In the genomic region with DNA sequence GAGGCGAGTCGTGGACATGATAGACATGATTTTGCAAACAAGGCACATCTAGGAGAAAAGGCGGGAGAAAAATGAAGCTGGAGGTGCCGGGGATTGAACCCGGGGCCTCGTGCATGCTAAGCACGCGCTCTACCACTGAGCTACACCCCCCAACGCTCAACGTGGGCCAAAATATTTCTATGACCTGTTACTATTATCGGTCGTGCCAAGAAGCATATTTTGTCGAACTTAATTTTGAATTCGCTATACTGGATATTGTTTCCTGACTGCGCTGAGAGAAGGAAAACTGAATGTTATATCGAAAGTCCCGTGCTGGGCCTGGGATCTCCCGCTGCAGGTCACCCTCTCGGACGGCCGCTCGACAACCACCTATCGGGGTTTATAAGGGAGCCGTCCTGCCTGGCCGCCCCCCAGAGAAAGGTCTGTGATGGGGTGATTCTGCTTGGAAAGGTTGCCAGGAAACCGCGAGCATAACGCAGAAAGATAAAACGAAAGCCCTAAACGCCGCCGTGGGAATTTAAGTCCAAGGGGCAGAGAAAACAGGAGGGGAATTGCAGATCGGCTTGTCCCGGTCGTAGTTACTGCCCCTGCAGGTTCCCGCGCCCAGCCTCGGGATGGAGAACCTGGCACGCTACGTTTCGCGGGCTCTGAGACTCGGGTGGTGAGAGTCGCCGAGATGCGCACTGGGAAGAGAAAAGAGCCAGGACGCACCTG, we compare ENCODE assay signal across 1 cellular context.
TF ChIP-seq lines count a peak whose summit lies in the region.

No MANE protein-coding gene starts in this region.

TF ChIP-seq in HepG2, 621 proteins besides CTCF, POLR2A, EP300 and RAD21 (continued from another document and continues in another):
- TF ChIP-seq, protein P1, sequence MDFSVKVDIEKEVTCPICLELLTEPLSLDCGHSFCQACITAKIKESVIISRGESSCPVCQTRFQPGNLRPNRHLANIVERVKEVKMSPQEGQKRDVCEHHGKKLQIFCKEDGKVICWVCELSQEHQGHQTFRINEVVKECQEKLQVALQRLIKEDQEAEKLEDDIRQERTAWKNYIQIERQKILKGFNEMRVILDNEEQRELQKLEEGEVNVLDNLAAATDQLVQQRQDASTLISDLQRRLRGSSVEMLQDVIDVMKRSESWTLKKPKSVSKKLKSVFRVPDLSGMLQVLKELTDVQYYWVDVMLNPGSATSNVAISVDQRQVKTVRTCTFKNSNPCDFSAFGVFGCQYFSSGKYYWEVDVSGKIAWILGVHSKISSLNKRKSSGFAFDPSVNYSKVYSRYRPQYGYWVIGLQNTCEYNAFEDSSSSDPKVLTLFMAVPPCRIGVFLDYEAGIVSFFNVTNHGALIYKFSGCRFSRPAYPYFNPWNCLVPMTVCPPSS (IDR thresholded peaks at IDR 0.05): no peak
- TF ChIP-seq ZFAT (CRISPR knock-in tag; conservative IDR thresholded peaks at IDR 0.05) (no peak), ZNF33B (CRISPR knock-in tag; IDR thresholded peaks at IDR 0.05) (no peak), ZNF354B (CRISPR knock-in tag; IDR thresholded peaks at IDR 0.05) (peak; percentile 92), CBX1 (IDR thresholded peaks at IDR 0.05; ENCODE audit: low read depth) (peak; percentile 88), SRF (IDR thresholded peaks at IDR 0.05; ENCODE audit: low read depth, low read length) (no peak), ZNF264 (CRISPR knock-in tag; IDR thresholded peaks at IDR 0.05) (peak; percentile 78), FOSL1 (CRISPR knock-in tag; IDR thresholded peaks at IDR 0.05; ENCODE audit: borderline replicate concordance) (no peak; the same call in 1 of the 2 replicates), TBP (CRISPR knock-in tag; IDR thresholded peaks at IDR 0.05) (no peak), TSC22D2 (CRISPR knock-in tag; IDR thresholded peaks at IDR 0.05; ENCODE audit: borderline replicate concordance) (peak; percentile 69), FOXK2 (IDR thresholded peaks at IDR 0.05) (no peak), JDP2 (CRISPR knock-in tag; IDR thresholded peaks at IDR 0.05; ENCODE audit: borderline replicate concordance) (no peak), ZBTB1 (CRISPR knock-in tag; IDR thresholded peaks at IDR 0.05; ENCODE audit: borderline replicate concordance) (no peak), NFKBIZ (CRISPR knock-in tag; IDR thresholded peaks at IDR 0.05) (0 out of 2 replicates have a peak, but pooled peaks have one; percentile 81), CHCHD3 (CRISPR knock-in tag; IDR thresholded peaks at IDR 0.05) (no peak), ZFP41 (CRISPR knock-in tag; IDR thresholded peaks at IDR 0.05; ENCODE audit: borderline replicate concordance) (peak; percentile 96; the same call in 1 of the 2 replicates), ZNF296 (CRISPR knock-in tag; conservative IDR thresholded peaks at IDR 0.05) (no peak), JUNB (CRISPR knock-in tag; IDR thresholded peaks at IDR 0.05; ENCODE audit: borderline replicate concordance) (peak; percentile 77; the same call in 1 of the 2 replicates), ZNF20 (CRISPR knock-in tag; IDR thresholded peaks at IDR 0.05) (peak; percentile 80; the same call in 1 of the 2 replicates), SALL1 (CRISPR knock-in tag; IDR thresholded peaks at IDR 0.05) (peak; percentile 77), SIX4 (CRISPR knock-in tag; IDR thresholded peaks at IDR 0.05) (no peak), MIER2 (CRISPR knock-in tag; IDR thresholded peaks at IDR 0.05) (no peak; the same call in 1 of the 2 replicates), SMARCC2 (IDR thresholded peaks at IDR 0.05) (no peak), ZNF251 (CRISPR knock-in tag; IDR thresholded peaks at IDR 0.05) (no peak), POLR2AphosphoS5 (IDR thresholded peaks at IDR 0.05; ENCODE audit: low read depth, low read length) (no peak), ZNF232 (CRISPR knock-in tag; IDR thresholded peaks at IDR 0.05; ENCODE audit: borderline replicate concordance) (peak; percentile 97), HDAC6 (IDR thresholded peaks at IDR 0.05; ENCODE audit: low read depth, low read length) (no peak), GZF1 (CRISPR knock-in tag; IDR thresholded peaks at IDR 0.05) (0 out of 2 replicates have a peak, but pooled peaks have one; percentile 19), ATF1 (CRISPR knock-in tag; IDR thresholded peaks at IDR 0.05) (0 out of 2 replicates have a peak, but pooled peaks have one; percentile 12), DNMT1 (CRISPR knock-in tag; IDR thresholded peaks at IDR 0.05) (no peak), ZNF160 (CRISPR knock-in tag; IDR thresholded peaks at IDR 0.05) (no peak)
- TF ChIP-seq, protein P2, sequence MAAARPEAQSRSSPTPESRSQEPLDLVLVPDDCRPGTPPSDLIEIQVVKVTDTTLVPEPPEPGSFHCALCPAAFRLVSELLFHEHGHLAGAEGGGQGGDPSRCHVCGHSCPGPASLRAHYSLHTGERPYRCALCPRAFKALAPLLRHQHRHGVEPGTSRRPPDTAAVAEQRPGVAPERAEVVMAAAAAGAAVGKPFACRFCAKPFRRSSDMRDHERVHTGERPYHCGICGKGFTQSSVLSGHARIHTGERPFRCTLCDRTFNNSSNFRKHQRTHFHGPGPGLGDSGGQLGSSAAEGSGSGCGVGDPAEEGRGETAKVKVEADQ (CRISPR knock-in tag; IDR thresholded peaks at IDR 0.05; ENCODE audit: borderline replicate concordance): no peak
- TF ChIP-seq, protein P3, sequence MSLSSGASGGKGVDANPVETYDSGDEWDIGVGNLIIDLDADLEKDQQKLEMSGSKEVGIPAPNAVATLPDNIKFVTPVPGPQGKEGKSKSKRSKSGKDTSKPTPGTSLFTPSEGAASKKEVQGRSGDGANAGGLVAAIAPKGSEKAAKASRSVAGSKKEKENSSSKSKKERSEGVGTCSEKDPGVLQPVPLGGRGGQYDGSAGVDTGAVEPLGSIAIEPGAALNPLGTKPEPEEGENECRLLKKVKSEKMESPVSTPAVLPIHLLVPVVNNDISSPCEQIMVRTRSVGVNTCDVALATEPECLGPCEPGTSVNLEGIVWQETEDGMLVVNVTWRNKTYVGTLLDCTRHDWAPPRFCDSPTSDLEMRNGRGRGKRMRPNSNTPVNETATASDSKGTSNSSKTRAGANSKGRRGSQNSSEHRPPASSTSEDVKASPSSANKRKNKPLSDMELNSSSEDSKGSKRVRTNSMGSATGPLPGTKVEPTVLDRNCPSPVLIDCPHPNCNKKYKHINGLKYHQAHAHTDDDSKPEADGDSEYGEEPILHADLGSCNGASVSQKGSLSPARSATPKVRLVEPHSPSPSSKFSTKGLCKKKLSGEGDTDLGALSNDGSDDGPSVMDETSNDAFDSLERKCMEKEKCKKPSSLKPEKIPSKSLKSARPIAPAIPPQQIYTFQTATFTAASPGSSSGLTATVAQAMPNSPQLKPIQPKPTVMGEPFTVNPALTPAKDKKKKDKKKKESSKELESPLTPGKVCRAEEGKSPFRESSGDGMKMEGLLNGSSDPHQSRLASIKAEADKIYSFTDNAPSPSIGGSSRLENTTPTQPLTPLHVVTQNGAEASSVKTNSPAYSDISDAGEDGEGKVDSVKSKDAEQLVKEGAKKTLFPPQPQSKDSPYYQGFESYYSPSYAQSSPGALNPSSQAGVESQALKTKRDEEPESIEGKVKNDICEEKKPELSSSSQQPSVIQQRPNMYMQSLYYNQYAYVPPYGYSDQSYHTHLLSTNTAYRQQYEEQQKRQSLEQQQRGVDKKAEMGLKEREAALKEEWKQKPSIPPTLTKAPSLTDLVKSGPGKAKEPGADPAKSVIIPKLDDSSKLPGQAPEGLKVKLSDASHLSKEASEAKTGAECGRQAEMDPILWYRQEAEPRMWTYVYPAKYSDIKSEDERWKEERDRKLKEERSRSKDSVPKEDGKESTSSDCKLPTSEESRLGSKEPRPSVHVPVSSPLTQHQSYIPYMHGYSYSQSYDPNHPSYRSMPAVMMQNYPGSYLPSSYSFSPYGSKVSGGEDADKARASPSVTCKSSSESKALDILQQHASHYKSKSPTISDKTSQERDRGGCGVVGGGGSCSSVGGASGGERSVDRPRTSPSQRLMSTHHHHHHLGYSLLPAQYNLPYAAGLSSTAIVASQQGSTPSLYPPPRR (CRISPR knock-in tag; IDR thresholded peaks at IDR 0.05; ENCODE audit: borderline replicate concordance): peak; percentile 54; the same call in 1 of the 2 replicates
- TF ChIP-seq, protein P4, sequence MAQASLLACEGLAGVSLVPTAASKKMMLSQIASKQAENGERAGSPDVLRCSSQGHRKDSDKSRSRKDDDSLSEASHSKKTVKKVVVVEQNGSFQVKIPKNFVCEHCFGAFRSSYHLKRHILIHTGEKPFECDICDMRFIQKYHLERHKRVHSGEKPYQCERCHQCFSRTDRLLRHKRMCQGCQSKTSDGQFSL (CRISPR knock-in tag; IDR thresholded peaks at IDR 0.05): peak; percentile 97
- TF ChIP-seq, protein P5, sequence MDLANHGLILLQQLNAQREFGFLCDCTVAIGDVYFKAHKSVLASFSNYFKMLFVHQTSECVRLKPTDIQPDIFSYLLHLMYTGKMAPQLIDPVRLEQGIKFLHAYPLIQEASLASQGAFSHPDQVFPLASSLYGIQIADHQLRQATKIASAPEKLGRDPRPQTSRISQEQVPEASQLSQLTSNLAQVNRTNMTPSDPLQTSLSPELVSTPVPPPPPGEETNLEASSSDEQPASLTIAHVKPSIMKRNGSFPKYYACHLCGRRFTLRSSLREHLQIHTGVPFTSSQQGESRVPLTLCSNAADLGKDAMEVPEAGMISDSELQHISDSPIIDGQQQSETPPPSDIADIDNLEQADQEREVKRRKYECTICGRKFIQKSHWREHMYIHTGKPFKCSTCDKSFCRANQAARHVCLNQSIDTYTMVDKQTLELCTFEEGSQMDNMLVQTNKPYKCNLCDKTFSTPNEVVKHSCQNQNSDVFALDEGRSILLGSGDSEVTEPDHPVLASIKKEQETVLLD (CRISPR knock-in tag; IDR thresholded peaks at IDR 0.05; ENCODE audit: low read depth): no peak
- TF ChIP-seq, protein P6, sequence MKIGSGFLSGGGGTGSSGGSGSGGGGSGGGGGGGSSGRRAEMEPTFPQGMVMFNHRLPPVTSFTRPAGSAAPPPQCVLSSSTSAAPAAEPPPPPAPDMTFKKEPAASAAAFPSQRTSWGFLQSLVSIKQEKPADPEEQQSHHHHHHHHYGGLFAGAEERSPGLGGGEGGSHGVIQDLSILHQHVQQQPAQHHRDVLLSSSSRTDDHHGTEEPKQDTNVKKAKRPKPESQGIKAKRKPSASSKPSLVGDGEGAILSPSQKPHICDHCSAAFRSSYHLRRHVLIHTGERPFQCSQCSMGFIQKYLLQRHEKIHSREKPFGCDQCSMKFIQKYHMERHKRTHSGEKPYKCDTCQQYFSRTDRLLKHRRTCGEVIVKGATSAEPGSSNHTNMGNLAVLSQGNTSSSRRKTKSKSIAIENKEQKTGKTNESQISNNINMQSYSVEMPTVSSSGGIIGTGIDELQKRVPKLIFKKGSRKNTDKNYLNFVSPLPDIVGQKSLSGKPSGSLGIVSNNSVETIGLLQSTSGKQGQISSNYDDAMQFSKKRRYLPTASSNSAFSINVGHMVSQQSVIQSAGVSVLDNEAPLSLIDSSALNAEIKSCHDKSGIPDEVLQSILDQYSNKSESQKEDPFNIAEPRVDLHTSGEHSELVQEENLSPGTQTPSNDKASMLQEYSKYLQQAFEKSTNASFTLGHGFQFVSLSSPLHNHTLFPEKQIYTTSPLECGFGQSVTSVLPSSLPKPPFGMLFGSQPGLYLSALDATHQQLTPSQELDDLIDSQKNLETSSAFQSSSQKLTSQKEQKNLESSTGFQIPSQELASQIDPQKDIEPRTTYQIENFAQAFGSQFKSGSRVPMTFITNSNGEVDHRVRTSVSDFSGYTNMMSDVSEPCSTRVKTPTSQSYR (CRISPR knock-in tag; IDR thresholded peaks at IDR 0.05; ENCODE audit: borderline replicate concordance): no peak
- TF ChIP-seq, protein P7, sequence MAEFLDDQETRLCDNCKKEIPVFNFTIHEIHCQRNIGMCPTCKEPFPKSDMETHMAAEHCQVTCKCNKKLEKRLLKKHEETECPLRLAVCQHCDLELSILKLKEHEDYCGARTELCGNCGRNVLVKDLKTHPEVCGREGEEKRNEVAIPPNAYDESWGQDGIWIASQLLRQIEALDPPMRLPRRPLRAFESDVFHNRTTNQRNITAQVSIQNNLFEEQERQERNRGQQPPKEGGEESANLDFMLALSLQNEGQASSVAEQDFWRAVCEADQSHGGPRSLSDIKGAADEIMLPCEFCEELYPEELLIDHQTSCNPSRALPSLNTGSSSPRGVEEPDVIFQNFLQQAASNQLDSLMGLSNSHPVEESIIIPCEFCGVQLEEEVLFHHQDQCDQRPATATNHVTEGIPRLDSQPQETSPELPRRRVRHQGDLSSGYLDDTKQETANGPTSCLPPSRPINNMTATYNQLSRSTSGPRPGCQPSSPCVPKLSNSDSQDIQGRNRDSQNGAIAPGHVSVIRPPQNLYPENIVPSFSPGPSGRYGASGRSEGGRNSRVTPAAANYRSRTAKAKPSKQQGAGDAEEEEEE (CRISPR knock-in tag; IDR thresholded peaks at IDR 0.05; ENCODE audit: borderline replicate concordance): no peak
- TF ChIP-seq, protein P8, sequence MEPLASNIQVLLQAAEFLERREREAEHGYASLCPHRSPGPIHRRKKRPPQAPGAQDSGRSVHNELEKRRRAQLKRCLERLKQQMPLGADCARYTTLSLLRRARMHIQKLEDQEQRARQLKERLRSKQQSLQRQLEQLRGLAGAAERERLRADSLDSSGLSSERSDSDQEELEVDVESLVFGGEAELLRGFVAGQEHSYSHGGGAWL (CRISPR knock-in tag; IDR thresholded peaks at IDR 0.05): peak; percentile 73
- TF ChIP-seq, protein P9, sequence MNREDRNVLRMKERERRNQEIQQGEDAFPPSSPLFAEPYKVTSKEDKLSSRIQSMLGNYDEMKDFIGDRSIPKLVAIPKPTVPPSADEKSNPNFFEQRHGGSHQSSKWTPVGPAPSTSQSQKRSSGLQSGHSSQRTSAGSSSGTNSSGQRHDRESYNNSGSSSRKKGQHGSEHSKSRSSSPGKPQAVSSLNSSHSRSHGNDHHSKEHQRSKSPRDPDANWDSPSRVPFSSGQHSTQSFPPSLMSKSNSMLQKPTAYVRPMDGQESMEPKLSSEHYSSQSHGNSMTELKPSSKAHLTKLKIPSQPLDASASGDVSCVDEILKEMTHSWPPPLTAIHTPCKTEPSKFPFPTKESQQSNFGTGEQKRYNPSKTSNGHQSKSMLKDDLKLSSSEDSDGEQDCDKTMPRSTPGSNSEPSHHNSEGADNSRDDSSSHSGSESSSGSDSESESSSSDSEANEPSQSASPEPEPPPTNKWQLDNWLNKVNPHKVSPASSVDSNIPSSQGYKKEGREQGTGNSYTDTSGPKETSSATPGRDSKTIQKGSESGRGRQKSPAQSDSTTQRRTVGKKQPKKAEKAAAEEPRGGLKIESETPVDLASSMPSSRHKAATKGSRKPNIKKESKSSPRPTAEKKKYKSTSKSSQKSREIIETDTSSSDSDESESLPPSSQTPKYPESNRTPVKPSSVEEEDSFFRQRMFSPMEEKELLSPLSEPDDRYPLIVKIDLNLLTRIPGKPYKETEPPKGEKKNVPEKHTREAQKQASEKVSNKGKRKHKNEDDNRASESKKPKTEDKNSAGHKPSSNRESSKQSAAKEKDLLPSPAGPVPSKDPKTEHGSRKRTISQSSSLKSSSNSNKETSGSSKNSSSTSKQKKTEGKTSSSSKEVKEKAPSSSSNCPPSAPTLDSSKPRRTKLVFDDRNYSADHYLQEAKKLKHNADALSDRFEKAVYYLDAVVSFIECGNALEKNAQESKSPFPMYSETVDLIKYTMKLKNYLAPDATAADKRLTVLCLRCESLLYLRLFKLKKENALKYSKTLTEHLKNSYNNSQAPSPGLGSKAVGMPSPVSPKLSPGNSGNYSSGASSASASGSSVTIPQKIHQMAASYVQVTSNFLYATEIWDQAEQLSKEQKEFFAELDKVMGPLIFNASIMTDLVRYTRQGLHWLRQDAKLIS (CRISPR knock-in tag; IDR thresholded peaks at IDR 0.05): no peak
- TF ChIP-seq, protein P10, sequence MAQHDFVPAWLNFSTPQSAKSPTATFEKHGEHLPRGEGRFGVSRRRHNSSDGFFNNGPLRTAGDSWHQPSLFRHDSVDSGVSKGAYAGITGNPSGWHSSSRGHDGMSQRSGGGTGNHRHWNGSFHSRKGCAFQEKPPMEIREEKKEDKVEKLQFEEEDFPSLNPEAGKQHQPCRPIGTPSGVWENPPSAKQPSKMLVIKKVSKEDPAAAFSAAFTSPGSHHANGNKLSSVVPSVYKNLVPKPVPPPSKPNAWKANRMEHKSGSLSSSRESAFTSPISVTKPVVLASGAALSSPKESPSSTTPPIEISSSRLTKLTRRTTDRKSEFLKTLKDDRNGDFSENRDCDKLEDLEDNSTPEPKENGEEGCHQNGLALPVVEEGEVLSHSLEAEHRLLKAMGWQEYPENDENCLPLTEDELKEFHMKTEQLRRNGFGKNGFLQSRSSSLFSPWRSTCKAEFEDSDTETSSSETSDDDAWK (CRISPR knock-in tag; IDR thresholded peaks at IDR 0.05): no peak
